ENCODE assay signal across 29 cellular contexts in genomic region chr6:41608443-41609151, GRCh38. TPM values are rescaled to one million over a fixed set of nuclear protein-coding genes. Genes with fewer than 3 reads are reported as not detected.
"Had no signal": no experiment of that assay in that cellular context is flagged by ENCODE, and none has a peak within 500 bp of the region (broad histone marks: within the 10 kb centered on the region; RNA-seq: fewer than 3 reads in every experiment).

No MANE protein-coding gene starts in this region.

- H3K4me1 ChIP-seq: right atrium auricular region, suprapubic skin, tibial artery had no signal

- H3K4me1 Mint-ChIP-seq: activated T-helper 17 cell treated with anti-CD3 and anti-CD28 coated beads, Interleukin-2, amount 50 U/mL, for 72 hours had no signal

- DNase-seq: activated B cell treated with CpG ODN at 0.5 μM for 24 hours; activated CD4-positive, alpha-beta T cell treated with anti-CD3 and anti-CD28 coated beads, Interleukin-2, amount 50 U/mL, for 1 hour; activated CD8-positive, alpha-beta T cell treated with anti-CD3 and anti-CD28 coated beads for 36 hours; activated naive CD4-positive, alpha-beta T cell; activated T-cell treated with anti-CD3 and anti-CD28 coated beads, Interleukin-2, amount 50 U/mL, for 4 hours; anterior cingulate cortex; dorsolateral prefrontal cortex; effector memory CD4-positive, alpha-beta T cell; left cardiac atrium; left ventricle myocardium superior; nucleus accumbens; stimulated activated CD4-positive, alpha-beta T cell treated with anti-CD3 and anti-CD28 coated beads, Interleukin-1b, Interleukin-23, amount 100 ng/mL, for 48 hours; stimulated activated CD4-positive, alpha-beta T cell treated with anti-CD3 and anti-CD28 coated beads, Interleukin-4, amount 100 ng/mL, for 4 hours; stimulated activated naive CD4-positive, alpha-beta T cell; T-helper 17 cell; T1000 had no signal

- H3K9ac ChIP-seq: parathyroid adenoma had no signal

- H3K27ac Mint-ChIP-seq: activated B cell treated with CpG ODN at 0.5 μM for 24 hours; activated CD8-positive, alpha-beta T cell treated with anti-CD3 and anti-CD28 coated beads for 36 hours; activated T-helper 17 cell treated with anti-CD3 and anti-CD28 coated beads, Interleukin-2, amount 50 U/mL, for 72 hours; nephron; T-helper 17 cell had no signal

- H3K4me3 Mint-ChIP-seq: activated B cell treated with CpG ODN at 0.5 μM for 24 hours; activated CD8-positive, alpha-beta T cell treated with anti-CD3 and anti-CD28 coated beads for 36 hours; activated T-cell treated with anti-CD3 and anti-CD28 coated beads, Interleukin-2, amount 50 U/mL, for 4 hours; activated T-helper 17 cell treated with anti-CD3 and anti-CD28 coated beads, Interleukin-2, amount 50 U/mL, for 72 hours; nephron; T-helper 17 cell had no signal

- H3K9me3 Mint-ChIP-seq: activated T-helper 17 cell treated with anti-CD3 and anti-CD28 coated beads, Interleukin-2, amount 50 U/mL, for 72 hours had no signal

- H3K4me2 ChIP-seq: hepatocyte, smooth muscle cell had no signal

- H3K27me3 ChIP-seq: dorsolateral prefrontal cortex, hepatocyte, right atrium auricular region had no signal

- H3K79me2 ChIP-seq: hepatocyte, parathyroid adenoma had no signal

- H3K4me3 ChIP-seq: coronary artery, dorsolateral prefrontal cortex, gastroesophageal sphincter, hepatocyte, right atrium auricular region, smooth muscle cell, suprapubic skin, tibial artery had no signal

- ATAC-seq: activated CD8-positive, alpha-beta T cell treated with anti-CD3 and anti-CD28 coated beads for 36 hours; activated naive CD4-positive, alpha-beta T cell treated with anti-CD3 and anti-CD28 coated beads, Interleukin-2, amount 50 U/mL, for 72 hours; activated T-cell treated with anti-CD3 and anti-CD28 coated beads, Interleukin-2, amount 50 U/mL, for 4 hours; activated T-helper 17 cell treated with anti-CD3 and anti-CD28 coated beads, Interleukin-2, amount 50 U/mL, for 72 hours; gastroesophageal sphincter; left cardiac atrium; left ventricle myocardium superior; T-helper 17 cell had no signal

- H2AFZ ChIP-seq: hepatocyte, parathyroid adenoma had no signal

- H3K36me3 ChIP-seq: gastroesophageal sphincter, right atrium auricular region, suprapubic skin, tibial artery had no signal

- H3K9me3 ChIP-seq: suprapubic skin, tibial artery had no signal

- H3K27ac ChIP-seq: coronary artery, dorsolateral prefrontal cortex, gastroesophageal sphincter, hepatocyte, parathyroid adenoma, right atrium auricular region, suprapubic skin, tibial artery had no signal

RNA-seq across cellular contexts. Expression of gene MDFI, which starts 29.7 kb away (rescaled TPM):
- total RNA-seq: activated B cell treated with CpG ODN at 0.5 μM for 24 hours; activated CD8-positive, alpha-beta T cell treated with anti-CD3 and anti-CD28 coated beads for 36 hours; activated naive CD4-positive, alpha-beta T cell treated with anti-CD3 and anti-CD28 coated beads, Interleukin-2, amount 50 U/mL, for 72 hours; activated T-helper 17 cell treated with anti-CD3 and anti-CD28 coated beads, Interleukin-2, amount 50 U/mL, for 72 hours; fibroblast of villous mesenchyme; T-helper 17 cell had no signal
- polyA plus RNA-seq: fibroblast of lung had no signal
